ENCODE assay signal across 1 cellular context in the genomic region with DNA sequence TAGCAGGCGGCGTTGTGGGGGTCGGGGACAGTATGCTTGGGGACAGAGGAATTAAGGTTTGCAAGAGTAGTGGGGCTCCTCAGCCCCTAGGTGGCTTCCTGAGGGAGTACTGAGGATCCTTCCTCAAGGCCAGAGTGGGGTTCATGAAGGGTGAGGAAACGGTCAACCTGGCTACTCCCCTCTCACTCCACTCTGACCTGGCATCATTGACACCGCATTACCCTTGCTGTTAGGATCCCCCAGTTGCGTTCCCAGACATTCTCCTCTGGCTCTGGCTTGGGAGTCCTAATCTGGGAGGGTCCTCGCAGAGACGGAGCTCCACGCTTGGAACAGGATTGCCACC.
TF ChIP-seq lines count a peak whose summit lies in the region.

No MANE protein-coding gene starts in this region.

TF ChIP-seq in K562, 482 proteins besides CTCF, POLR2A, EP300 and RAD21 (continued from another document and continues in another):
- TF ChIP-seq, protein P1, sequence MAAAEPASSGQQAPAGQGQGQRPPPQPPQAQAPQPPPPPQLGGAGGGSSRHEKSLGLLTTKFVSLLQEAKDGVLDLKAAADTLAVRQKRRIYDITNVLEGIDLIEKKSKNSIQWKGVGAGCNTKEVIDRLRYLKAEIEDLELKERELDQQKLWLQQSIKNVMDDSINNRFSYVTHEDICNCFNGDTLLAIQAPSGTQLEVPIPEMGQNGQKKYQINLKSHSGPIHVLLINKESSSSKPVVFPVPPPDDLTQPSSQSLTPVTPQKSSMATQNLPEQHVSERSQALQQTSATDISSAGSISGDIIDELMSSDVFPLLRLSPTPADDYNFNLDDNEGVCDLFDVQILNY (CRISPR knock-in tag; IDR thresholded peaks at IDR 0.05) = peak; percentile 56; the same call in 1 of the 2 replicates
- TF ChIP-seq, protein P2, sequence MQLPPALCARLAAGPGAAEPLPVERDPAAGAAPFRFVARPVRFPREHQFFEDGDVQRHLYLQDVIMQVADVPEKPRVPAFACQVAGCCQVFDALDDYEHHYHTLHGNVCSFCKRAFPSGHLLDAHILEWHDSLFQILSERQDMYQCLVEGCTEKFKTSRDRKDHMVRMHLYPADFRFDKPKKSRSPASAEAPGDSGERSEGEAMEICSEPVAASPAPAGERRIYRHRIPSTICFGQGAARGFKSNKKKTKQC (CRISPR knock-in tag; IDR thresholded peaks at IDR 0.05) = 0 out of 2 replicates have a peak, but pooled peaks have one; percentile 32
- TF ChIP-seq, protein P3, sequence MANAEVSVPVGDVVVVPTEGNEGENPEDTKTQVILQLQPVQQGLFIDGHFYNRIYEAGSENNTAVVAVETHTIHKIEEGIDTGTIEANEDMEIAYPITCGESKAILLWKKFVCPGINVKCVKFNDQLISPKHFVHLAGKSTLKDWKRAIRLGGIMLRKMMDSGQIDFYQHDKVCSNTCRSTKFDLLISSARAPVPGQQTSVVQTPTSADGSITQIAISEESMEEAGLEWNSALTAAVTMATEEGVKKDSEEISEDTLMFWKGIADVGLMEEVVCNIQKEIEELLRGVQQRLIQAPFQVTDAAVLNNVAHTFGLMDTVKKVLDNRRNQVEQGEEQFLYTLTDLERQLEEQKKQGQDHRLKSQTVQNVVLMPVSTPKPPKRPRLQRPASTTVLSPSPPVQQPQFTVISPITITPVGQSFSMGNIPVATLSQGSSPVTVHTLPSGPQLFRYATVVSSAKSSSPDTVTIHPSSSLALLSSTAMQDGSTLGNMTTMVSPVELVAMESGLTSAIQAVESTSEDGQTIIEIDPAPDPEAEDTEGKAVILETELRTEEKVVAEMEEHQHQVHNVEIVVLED (CRISPR knock-in tag; IDR thresholded peaks at IDR 0.05) = no peak
- TF ChIP-seq, protein P4, sequence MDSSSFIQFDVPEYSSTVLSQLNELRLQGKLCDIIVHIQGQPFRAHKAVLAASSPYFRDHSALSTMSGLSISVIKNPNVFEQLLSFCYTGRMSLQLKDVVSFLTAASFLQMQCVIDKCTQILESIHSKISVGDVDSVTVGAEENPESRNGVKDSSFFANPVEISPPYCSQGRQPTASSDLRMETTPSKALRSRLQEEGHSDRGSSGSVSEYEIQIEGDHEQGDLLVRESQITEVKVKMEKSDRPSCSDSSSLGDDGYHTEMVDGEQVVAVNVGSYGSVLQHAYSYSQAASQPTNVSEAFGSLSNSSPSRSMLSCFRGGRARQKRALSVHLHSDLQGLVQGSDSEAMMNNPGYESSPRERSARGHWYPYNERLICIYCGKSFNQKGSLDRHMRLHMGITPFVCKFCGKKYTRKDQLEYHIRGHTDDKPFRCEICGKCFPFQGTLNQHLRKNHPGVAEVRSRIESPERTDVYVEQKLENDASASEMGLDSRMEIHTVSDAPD (CRISPR knock-in tag; IDR thresholded peaks at IDR 0.05) = no peak
- TF ChIP-seq NCOA2 (IDR thresholded peaks at IDR 0.05; ENCODE audit: partially characterized antibody in 2 of 2) (no peak), ZNF282 (CRISPR knock-in tag; IDR thresholded peaks at IDR 0.05) (no peak), CBX3 (IDR thresholded peaks at IDR 0.05; ENCODE audit: borderline replicate concordance in 1 of 2, low read length in 2 of 2) (no peak), CBX1 (IDR thresholded peaks at IDR 0.05; ENCODE audit: low read depth) (no peak), JUND (IDR thresholded peaks at IDR 0.05; ENCODE audit: borderline replicate concordance, low read depth, low read length) (no peak), JUND (tag; IDR thresholded peaks at IDR 0.05; ENCODE audit: borderline replicate concordance, low read depth, low read length) (no peak), U2AF1 (optimal IDR thresholded peaks at IDR 0.05; ENCODE audit: low read depth, low read length) (peak; percentile 9), HDAC6 (IDR thresholded peaks at IDR 0.05; ENCODE audit: low read depth, low read length) (no peak), SMC3 (conservative IDR thresholded peaks at IDR 0.05; ENCODE audit: insufficient read depth, low read depth, low read length) (no peak), POLR3G (IDR thresholded peaks at IDR 0.05; ENCODE audit: extremely low read depth, insufficient read length, insufficient replicate concordance) (no peak), ZNF76 (CRISPR knock-in tag; IDR thresholded peaks at IDR 0.05; ENCODE audit: borderline replicate concordance) (no peak), MXI1 (IDR thresholded peaks at IDR 0.05; ENCODE audit: low read depth, low read length) (no peak), ZNF445 (CRISPR knock-in tag; IDR thresholded peaks at IDR 0.05; ENCODE audit: low read depth) (no peak), ELF2 (CRISPR knock-in tag; IDR thresholded peaks at IDR 0.05) (no peak), CTBP1 (IDR thresholded peaks at IDR 0.05; ENCODE audit: borderline replicate concordance) (no peak), ZNF586 (CRISPR knock-in tag; conservative IDR thresholded peaks at IDR 0.05) (no peak), PCBP1 (IDR thresholded peaks at IDR 0.05; ENCODE audit: low read depth, low read length, poor library complexity, severe bottlenecking) (no peak), TAF9B (IDR thresholded peaks at IDR 0.05; ENCODE audit: partially characterized antibody) (no peak), HDAC8 (tag; IDR thresholded peaks at IDR 0.05) (no peak)
- TF ChIP-seq, protein P5, sequence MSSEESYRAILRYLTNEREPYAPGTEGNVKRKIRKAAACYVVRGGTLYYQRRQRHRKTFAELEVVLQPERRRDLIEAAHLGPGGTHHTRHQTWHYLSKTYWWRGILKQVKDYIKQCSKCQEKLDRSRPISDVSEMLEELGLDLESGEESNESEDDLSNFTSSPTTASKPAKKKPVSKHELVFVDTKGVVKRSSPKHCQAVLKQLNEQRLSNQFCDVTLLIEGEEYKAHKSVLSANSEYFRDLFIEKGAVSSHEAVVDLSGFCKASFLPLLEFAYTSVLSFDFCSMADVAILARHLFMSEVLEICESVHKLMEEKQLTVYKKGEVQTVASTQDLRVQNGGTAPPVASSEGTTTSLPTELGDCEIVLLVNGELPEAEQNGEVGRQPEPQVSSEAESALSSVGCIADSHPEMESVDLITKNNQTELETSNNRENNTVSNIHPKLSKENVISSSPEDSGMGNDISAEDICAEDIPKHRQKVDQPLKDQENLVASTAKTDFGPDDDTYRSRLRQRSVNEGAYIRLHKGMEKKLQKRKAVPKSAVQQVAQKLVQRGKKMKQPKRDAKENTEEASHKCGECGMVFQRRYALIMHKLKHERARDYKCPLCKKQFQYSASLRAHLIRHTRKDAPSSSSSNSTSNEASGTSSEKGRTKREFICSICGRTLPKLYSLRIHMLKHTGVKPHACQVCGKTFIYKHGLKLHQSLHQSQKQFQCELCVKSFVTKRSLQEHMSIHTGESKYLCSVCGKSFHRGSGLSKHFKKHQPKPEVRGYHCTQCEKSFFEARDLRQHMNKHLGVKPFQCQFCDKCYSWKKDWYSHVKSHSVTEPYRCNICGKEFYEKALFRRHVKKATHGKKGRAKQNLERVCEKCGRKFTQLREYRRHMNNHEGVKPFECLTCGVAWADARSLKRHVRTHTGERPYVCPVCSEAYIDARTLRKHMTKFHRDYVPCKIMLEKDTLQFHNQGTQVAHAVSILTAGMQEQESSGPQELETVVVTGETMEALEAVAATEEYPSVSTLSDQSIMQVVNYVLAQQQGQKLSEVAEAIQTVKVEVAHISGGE (CRISPR knock-in tag; IDR thresholded peaks at IDR 0.05) = no peak
- TF ChIP-seq, protein P6, sequence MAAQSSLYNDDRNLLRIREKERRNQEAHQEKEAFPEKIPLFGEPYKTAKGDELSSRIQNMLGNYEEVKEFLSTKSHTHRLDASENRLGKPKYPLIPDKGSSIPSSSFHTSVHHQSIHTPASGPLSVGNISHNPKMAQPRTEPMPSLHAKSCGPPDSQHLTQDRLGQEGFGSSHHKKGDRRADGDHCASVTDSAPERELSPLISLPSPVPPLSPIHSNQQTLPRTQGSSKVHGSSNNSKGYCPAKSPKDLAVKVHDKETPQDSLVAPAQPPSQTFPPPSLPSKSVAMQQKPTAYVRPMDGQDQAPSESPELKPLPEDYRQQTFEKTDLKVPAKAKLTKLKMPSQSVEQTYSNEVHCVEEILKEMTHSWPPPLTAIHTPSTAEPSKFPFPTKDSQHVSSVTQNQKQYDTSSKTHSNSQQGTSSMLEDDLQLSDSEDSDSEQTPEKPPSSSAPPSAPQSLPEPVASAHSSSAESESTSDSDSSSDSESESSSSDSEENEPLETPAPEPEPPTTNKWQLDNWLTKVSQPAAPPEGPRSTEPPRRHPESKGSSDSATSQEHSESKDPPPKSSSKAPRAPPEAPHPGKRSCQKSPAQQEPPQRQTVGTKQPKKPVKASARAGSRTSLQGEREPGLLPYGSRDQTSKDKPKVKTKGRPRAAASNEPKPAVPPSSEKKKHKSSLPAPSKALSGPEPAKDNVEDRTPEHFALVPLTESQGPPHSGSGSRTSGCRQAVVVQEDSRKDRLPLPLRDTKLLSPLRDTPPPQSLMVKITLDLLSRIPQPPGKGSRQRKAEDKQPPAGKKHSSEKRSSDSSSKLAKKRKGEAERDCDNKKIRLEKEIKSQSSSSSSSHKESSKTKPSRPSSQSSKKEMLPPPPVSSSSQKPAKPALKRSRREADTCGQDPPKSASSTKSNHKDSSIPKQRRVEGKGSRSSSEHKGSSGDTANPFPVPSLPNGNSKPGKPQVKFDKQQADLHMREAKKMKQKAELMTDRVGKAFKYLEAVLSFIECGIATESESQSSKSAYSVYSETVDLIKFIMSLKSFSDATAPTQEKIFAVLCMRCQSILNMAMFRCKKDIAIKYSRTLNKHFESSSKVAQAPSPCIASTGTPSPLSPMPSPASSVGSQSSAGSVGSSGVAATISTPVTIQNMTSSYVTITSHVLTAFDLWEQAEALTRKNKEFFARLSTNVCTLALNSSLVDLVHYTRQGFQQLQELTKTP (IDR thresholded peaks at IDR 0.05; ENCODE audit: low read depth in 1 of 2, partially characterized antibody in 2 of 2) = no peak
- TF ChIP-seq, protein P7, sequence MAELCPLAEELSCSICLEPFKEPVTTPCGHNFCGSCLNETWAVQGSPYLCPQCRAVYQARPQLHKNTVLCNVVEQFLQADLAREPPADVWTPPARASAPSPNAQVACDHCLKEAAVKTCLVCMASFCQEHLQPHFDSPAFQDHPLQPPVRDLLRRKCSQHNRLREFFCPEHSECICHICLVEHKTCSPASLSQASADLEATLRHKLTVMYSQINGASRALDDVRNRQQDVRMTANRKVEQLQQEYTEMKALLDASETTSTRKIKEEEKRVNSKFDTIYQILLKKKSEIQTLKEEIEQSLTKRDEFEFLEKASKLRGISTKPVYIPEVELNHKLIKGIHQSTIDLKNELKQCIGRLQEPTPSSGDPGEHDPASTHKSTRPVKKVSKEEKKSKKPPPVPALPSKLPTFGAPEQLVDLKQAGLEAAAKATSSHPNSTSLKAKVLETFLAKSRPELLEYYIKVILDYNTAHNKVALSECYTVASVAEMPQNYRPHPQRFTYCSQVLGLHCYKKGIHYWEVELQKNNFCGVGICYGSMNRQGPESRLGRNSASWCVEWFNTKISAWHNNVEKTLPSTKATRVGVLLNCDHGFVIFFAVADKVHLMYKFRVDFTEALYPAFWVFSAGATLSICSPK (IDR thresholded peaks at IDR 0.05; ENCODE audit: borderline replicate concordance) = no peak
- TF ChIP-seq, protein P8, sequence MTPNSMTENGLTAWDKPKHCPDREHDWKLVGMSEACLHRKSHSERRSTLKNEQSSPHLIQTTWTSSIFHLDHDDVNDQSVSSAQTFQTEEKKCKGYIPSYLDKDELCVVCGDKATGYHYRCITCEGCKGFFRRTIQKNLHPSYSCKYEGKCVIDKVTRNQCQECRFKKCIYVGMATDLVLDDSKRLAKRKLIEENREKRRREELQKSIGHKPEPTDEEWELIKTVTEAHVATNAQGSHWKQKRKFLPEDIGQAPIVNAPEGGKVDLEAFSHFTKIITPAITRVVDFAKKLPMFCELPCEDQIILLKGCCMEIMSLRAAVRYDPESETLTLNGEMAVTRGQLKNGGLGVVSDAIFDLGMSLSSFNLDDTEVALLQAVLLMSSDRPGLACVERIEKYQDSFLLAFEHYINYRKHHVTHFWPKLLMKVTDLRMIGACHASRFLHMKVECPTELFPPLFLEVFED (CRISPR knock-in tag; conservative IDR thresholded peaks at IDR 0.05) = no peak
- TF ChIP-seq, protein P9, sequence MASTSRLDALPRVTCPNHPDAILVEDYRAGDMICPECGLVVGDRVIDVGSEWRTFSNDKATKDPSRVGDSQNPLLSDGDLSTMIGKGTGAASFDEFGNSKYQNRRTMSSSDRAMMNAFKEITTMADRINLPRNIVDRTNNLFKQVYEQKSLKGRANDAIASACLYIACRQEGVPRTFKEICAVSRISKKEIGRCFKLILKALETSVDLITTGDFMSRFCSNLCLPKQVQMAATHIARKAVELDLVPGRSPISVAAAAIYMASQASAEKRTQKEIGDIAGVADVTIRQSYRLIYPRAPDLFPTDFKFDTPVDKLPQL (IDR thresholded peaks at IDR 0.05; ENCODE audit: extremely low read depth, insufficient read length) = no peak
- TF ChIP-seq, protein P10, sequence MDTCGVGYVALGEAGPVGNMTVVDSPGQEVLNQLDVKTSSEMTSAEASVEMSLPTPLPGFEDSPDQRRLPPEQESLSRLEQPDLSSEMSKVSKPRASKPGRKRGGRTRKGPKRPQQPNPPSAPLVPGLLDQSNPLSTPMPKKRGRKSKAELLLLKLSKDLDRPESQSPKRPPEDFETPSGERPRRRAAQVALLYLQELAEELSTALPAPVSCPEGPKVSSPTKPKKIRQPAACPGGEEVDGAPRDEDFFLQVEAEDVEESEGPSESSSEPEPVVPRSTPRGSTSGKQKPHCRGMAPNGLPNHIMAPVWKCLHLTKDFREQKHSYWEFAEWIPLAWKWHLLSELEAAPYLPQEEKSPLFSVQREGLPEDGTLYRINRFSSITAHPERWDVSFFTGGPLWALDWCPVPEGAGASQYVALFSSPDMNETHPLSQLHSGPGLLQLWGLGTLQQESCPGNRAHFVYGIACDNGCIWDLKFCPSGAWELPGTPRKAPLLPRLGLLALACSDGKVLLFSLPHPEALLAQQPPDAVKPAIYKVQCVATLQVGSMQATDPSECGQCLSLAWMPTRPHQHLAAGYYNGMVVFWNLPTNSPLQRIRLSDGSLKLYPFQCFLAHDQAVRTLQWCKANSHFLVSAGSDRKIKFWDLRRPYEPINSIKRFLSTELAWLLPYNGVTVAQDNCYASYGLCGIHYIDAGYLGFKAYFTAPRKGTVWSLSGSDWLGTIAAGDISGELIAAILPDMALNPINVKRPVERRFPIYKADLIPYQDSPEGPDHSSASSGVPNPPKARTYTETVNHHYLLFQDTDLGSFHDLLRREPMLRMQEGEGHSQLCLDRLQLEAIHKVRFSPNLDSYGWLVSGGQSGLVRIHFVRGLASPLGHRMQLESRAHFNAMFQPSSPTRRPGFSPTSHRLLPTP (IDR thresholded peaks at IDR 0.05; ENCODE audit: borderline replicate concordance, extremely low read depth, insufficient read length) = no peak
- TF ChIP-seq, protein P11, sequence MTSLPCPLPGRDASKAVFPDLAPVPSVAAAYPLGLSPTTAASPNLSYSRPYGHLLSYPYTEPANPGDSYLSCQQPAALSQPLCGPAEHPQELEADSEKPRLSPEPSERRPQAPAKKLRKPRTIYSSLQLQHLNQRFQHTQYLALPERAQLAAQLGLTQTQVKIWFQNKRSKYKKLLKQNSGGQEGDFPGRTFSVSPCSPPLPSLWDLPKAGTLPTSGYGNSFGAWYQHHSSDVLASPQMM (CRISPR knock-in tag; IDR thresholded peaks at IDR 0.05) = no peak
- TF ChIP-seq, protein P12, sequence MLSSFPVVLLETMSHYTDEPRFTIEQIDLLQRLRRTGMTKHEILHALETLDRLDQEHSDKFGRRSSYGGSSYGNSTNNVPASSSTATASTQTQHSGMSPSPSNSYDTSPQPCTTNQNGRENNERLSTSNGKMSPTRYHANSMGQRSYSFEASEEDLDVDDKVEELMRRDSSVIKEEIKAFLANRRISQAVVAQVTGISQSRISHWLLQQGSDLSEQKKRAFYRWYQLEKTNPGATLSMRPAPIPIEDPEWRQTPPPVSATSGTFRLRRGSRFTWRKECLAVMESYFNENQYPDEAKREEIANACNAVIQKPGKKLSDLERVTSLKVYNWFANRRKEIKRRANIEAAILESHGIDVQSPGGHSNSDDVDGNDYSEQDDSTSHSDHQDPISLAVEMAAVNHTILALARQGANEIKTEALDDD (IDR thresholded peaks at IDR 0.05) = no peak
